Comparison of ENCODE assay signal across 8 cellular contexts in the genomic region with DNA sequence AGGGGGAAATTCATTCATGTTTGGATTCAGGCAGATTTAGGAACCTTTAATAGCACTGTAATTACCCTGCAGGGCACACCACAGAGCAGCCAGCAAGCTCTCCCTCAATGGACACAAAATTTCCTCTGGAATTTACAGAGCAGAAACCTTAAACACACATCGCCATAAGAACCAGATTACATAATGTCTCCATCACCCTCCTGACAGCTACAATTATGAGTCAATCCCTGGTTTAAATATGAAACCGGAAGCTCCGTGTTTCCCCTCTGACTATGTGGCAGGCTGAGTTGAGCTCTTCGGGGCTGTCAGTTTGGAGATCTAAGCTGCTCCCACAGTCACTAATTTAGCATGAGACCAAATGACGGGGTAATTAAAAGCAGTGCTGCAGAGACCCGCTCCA.
DNase-seq lines count a peak whose midpoint lies in the region; ATAC-seq and TF ChIP-seq lines count a peak whose summit lies in the region.

No MANE protein-coding gene starts in this region.

- peaks cover 15% of the 10 kb centered on the region for H3K4me1 Mint-ChIP-seq in T-helper 17 cell
- H3K4me1 Mint-ChIP-seq in osteocyte (ENCODE audit: unreplicated experiment): peaks cover 60% of the 10 kb centered on the region
- peaks cover 8% of the 10 kb centered on the region for H3K4me1 Mint-ChIP-seq in glutamatergic neuron (ENCODE audit: low read depth, unreplicated experiment)

- DNase-seq in GM04504 (ENCODE audit: low read depth): peak; percentile 52
- DNase-seq in HK-2 (ENCODE audit: unreplicated experiment): peak; percentile 11
- DNase-seq in T-helper 17 cell: no peak
- peak; percentile 30 for DNase-seq in fibroblast of gingiva (ENCODE audit: low read depth)
- DNase-seq in osteocyte (ENCODE audit: extremely low spot score, unreplicated experiment): no peak
- DNase-seq in glutamatergic neuron: no peak
- DNase-seq in GOT3 (lab: John Stamatoyannopoulos, UW): no peak

- H3K27ac Mint-ChIP-seq in T-helper 17 cell (no peak overlapping the region), osteocyte (ENCODE audit: unreplicated experiment) (peak overlapping the region; percentile 99), glutamatergic neuron (ENCODE audit: unreplicated experiment) (no peak overlapping the region)

- ATAC-seq in GM21447 (IDR thresholded peaks at IDR 0.05; ENCODE audit: unreplicated experiment): peak; percentile 73
- peak; percentile 57 for ATAC-seq in T-helper 17 cell

- peaks cover 2% of the 10 kb centered on the region for H3K36me3 Mint-ChIP-seq in T-helper 17 cell (ENCODE audit: low read depth)
- H3K36me3 Mint-ChIP-seq in osteocyte (ENCODE audit: unreplicated experiment): no peaks in the 10 kb centered on the region
- H3K36me3 Mint-ChIP-seq in glutamatergic neuron (ENCODE audit: unreplicated experiment): no peaks in the 10 kb centered on the region

- no peak for TF ChIP-seq CTCF in osteocyte (IDR thresholded peaks at IDR 0.05)
- no peak for TF ChIP-seq CTCF in glutamatergic neuron (IDR thresholded peaks at IDR 0.05; ENCODE audit: partially characterized antibody, unreplicated experiment)

- H3K9me3 Mint-ChIP-seq in osteocyte (ENCODE audit: unreplicated experiment): no peaks in the 10 kb centered on the region
- peaks cover 7% of the 10 kb centered on the region for H3K9me3 Mint-ChIP-seq in glutamatergic neuron (ENCODE audit: unreplicated experiment)

- H3K27me3 Mint-ChIP-seq in T-helper 17 cell: peaks cover 60% of the 10 kb centered on the region
- no peaks in the 10 kb centered on the region for H3K27me3 Mint-ChIP-seq in osteocyte (ENCODE audit: unreplicated experiment)
- H3K27me3 Mint-ChIP-seq in glutamatergic neuron (ENCODE audit: unreplicated experiment): peaks cover 6% of the 10 kb centered on the region

- H3K4me3 Mint-ChIP-seq in T-helper 17 cell (peak overlapping the region; percentile 19), osteocyte (ENCODE audit: unreplicated experiment) (peak overlapping the region; percentile 71), glutamatergic neuron (ENCODE audit: unreplicated experiment) (no peak overlapping the region)

- H3K9me3 ChIP-seq in T-helper 17 cell (ENCODE audit: control insufficient read depth, low read length, poor library complexity, severe bottlenecking): no peaks in the 10 kb centered on the region

Comparison
In these comparisons a context has a peak if more than half of its experiments do, and no peak if none do; other contexts are left out.
1. DNase-seq: peak in GM04504 (single experiment), HK-2 (single experiment) and fibroblast of gingiva (single experiment); none in T-helper 17 cell (0 of 3), osteocyte (single experiment), glutamatergic neuron (single experiment) and GOT3 (single experiment).